In genomic region chr1:182909578-182909977, GRCh38 we compare ENCODE assay signal across 1 cellular context.
TF ChIP-seq lines count a peak whose summit lies in the region.

No MANE protein-coding gene starts in this region.

TF ChIP-seq in HepG2, 621 proteins besides CTCF, POLR2A, EP300 and RAD21 (continued from another document):
- TF ChIP-seq ZBTB21 (CRISPR knock-in tag; IDR thresholded peaks at IDR 0.05) (no peak), RARA (CRISPR knock-in tag; IDR thresholded peaks at IDR 0.05) (no peak)
TF ChIP-seq in HepG2: peak in this region for 0.
